Comparison of ENCODE assay signal across 11 cellular contexts in genomic region chr10:71234970-71235681, GRCh38. TPM values are rescaled to one million over a fixed set of nuclear protein-coding genes. Genes with fewer than 3 reads are reported as not detected.
A peak's percentile ranks its signal among the peaks of the same experiment; 100 is the strongest.
DNase-seq lines count a peak whose midpoint lies in the region; ATAC-seq and TF ChIP-seq lines count a peak whose summit lies in the region.
"Had no signal": no experiment of that assay in that cellular context is flagged by ENCODE, and none has a peak within 500 bp of the region (broad histone marks: within the 10 kb centered on the region; RNA-seq: fewer than 3 reads in every experiment).

No MANE protein-coding gene starts in this region.

- H3K4me1 Mint-ChIP-seq in brain, result peaks cover 92% of the 10 kb centered on the region

- no peaks in the 10 kb centered on the region for H3K79me2 ChIP-seq in GM23248 (ENCODE audit: insufficient read depth)

- H2AFZ ChIP-seq in GM23248, result no peak overlapping the region

- H3K27ac ChIP-seq in GM23248 (peak overlapping the region; percentile 51; the same call in 1 of the 2 replicates), substantia nigra (ENCODE audit: low read depth, low read length, poor library complexity, severe bottlenecking) (peak overlapping the region; percentile 95)

- no peak overlapping the region for H3K4me3 ChIP-seq in GM23248

- H3K27ac Mint-ChIP-seq in brain, result peak overlapping the region; percentile 16 to 95 (median 88)

- H3K36me3 ChIP-seq in GM23248 (ENCODE audit: low read depth), result no peaks in the 10 kb centered on the region

- H3K9ac ChIP-seq in GM23248, result peak overlapping the region; percentile 35; the same call in 1 of the 2 replicates

- H3K4me1 ChIP-seq in GM23248 (ENCODE audit: insufficient read depth), result peaks cover 11% of the 10 kb centered on the region; the same call in 1 of the 2 replicates

- peak; percentile 6 for ATAC-seq in left colon
- no peak for ATAC-seq in GM21381 (IDR thresholded peaks at IDR 0.05; ENCODE audit: unreplicated experiment)
- ATAC-seq in GM18519 (IDR thresholded peaks at IDR 0.05; ENCODE audit: low FRiP score, unreplicated experiment), result no peak

- H3F3A ChIP-seq in GM23248 (ENCODE audit: insufficient read depth), result no peaks in the 10 kb centered on the region

- in situ Hi-C loops in GM23248 (cut with MboI), result no loop called here

- H3K9me3 Mint-ChIP-seq in brain, result no peaks in the 10 kb centered on the region

- no peaks in the 10 kb centered on the region for H3K9me2 ChIP-seq in GM23248 (ENCODE audit: insufficient read depth)

- H3K4me2 ChIP-seq in GM23248 (ENCODE audit: unreplicated experiment), result no peak overlapping the region

- H3K27me3 ChIP-seq in GM23248 (replicated peaks; ENCODE audit: insufficient read depth), result no peaks in the 10 kb centered on the region

- intact Hi-C loops in left colon (cut with DNase I, micrococcal nuclease), result no loop called here

- no peaks in the 10 kb centered on the region for H3K27me3 Mint-ChIP-seq in brain

- H3K9me3 ChIP-seq in GM23248 (ENCODE audit: low read depth), result no peaks in the 10 kb centered on the region

- TF ChIP-seq CTCF in brain (conservative IDR thresholded peaks at IDR 0.05) (no peak), GM10266 (IDR thresholded peaks at IDR 0.05; ENCODE audit: control insufficient read depth, insufficient read depth, low read depth, missing control alignments) (no peak)

- H3K4me3 Mint-ChIP-seq in brain, result peak overlapping the region in 2 of 5 experiments; percentile 26 to 33

- no peaks in the 10 kb centered on the region for H3K36me3 Mint-ChIP-seq in brain

- DNase-seq in GM23248 (peak; percentile 49), left colon (no peak), substantia nigra (lab: John Stamatoyannopoulos, UW) (peak in 15 of 49 donors; percentile 25 to 68 (median 47)), GM10266 (ENCODE audit: extremely low spot score) (no peak)
- DNase-seq in stimulated activated CD4-positive, alpha-beta T cell treated with anti-CD3 and anti-CD28 coated beads, Interleukin-4, amount 100 ng/mL, for 24 hours, result no peak
- DNase-seq: activated gamma-delta T cell, NCI-H2029 treated with DMSO at 0.1 percent for 48 hours, T-helper 9 cell had no signal

- 66 to 69% methylated on average over 12 to 14 of the region's 16 CpGs for WGBS in GM23248 (ENCODE audit: low coverage in 1 of 2, low lambda C conversion rate in 2 of 2, missing lambda C conversion rate in 2 of 2), 2 experiments

- no peaks in the 10 kb centered on the region for H4K20me1 ChIP-seq in GM23248 (ENCODE audit: insufficient read depth)

RNA-seq across cellular contexts. Expression of gene UNC5B, which starts 22.8 kb away (rescaled TPM):
- 6.4 and 6.5 TPM in 2 replicates for total RNA-seq in GM23248 (2014; rRNA removed; shearing (Covaris generic))
- polyA plus RNA-seq in GM23248 (2016; fragmentation: Nextera tagmentation; extraction: Ambion mirVana) (2.7 and 3.0 TPM in 2 replicates), brain (ENCODE audit: insufficient read depth, low read depth, low replicate concordance) (31.8 TPM)
- 10 to 100 TPM; 19.4 to 32.4 TPM for total RNA-seq in left colon
